In genomic region chr16:87601322-87602004, GRCh38 we compare ENCODE assay signal across 17 cellular contexts. TPM values are rescaled to one million over a fixed set of nuclear protein-coding genes. Genes with fewer than 3 reads are reported as not detected.
DNase-seq lines count a peak whose midpoint lies in the region; ATAC-seq, FAIRE-seq and TF ChIP-seq lines count a peak whose summit lies in the region.
"Had no signal": no experiment of that assay in that cellular context is flagged by ENCODE, and none has a peak within 500 bp of the region (broad histone marks: within the 10 kb centered on the region; RNA-seq: fewer than 3 reads in every experiment).

No MANE protein-coding gene starts in this region.

- no peak overlapping the region for H3K27ac Mint-ChIP-seq in activated T-helper 17 cell treated with anti-CD3 and anti-CD28 coated beads, Interleukin-2, amount 50 U/mL, for 72 hours
- H3K27ac Mint-ChIP-seq: activated CD4-positive, alpha-beta T cell treated with anti-CD3 and anti-CD28 coated beads, Interleukin-2, amount 10 ng/mL, durations not matched to agents 24 days and 14 days; memory B cell had no signal

- H2AFZ ChIP-seq in HepG2 (ENCODE audit: low read length), result no peak overlapping the region

- no peak for TF ChIP-seq CTCF in HepG2 (CRISPR knock-in tag; IDR thresholded peaks at IDR 0.05)
- no peak for TF ChIP-seq CTCF in right lobe of liver (IDR thresholded peaks at IDR 0.05)

- intact Hi-C loops in HepG2 (cut with micrococcal nuclease; ENCODE audit: unreplicated experiment) (loop anchor here (10.0 kb wide), 1 partner anchor 63 kb away; no protein-coding TSS in a partner anchor), right lobe of liver (cut with DNase I) (no loop called here)

- POLR2A ChIA-PET in HepG2 (lab: Yijun Ruan, JAX), result no interaction called here

- H3K4me3 ChIP-seq in HepG2 (replicated peaks in 1 of 3; ENCODE audit: insufficient read depth in 1 of 3, low read depth in 2 of 3, low read length in 3 of 3), result no peak overlapping the region
- H3K4me3 ChIP-seq in right lobe of liver, result no peak overlapping the region
- H3K4me3 ChIP-seq in urinary bladder (ENCODE audit: low read depth, low read length), result peak overlapping the region; percentile 36
- H3K4me3 ChIP-seq: psoas muscle had no signal

- H3K4me1 ChIP-seq in HepG2 (ENCODE audit: insufficient read depth, low read length) (no peaks in the 10 kb centered on the region), right lobe of liver (no peaks in the 10 kb centered on the region), urinary bladder (ENCODE audit: insufficient read depth) (peaks cover 2% of the 10 kb centered on the region)
- H3K4me1 ChIP-seq: psoas muscle had no signal

- H3K9me3 ChIP-seq in HepG2 (ENCODE audit: low read length) (no peaks in the 10 kb centered on the region), right lobe of liver (no peaks in the 10 kb centered on the region)
- H3K9me3 ChIP-seq: psoas muscle had no signal

- no peak overlapping the region for H3K27ac ChIP-seq in HepG2 (ENCODE audit: extremely low read length, insufficient read depth, low read length)
- no peak overlapping the region for H3K27ac ChIP-seq in right lobe of liver
- no peak overlapping the region for H3K27ac ChIP-seq in urinary bladder (ENCODE audit: low read depth)
- H3K27ac ChIP-seq: psoas muscle had no signal

- H3K36me3 ChIP-seq in HepG2 (replicated peaks in 1 of 2; ENCODE audit: control insufficient read depth in 1 of 2, insufficient read depth in 2 of 2, low read length in 2 of 2), result no peaks in the 10 kb centered on the region
- no peaks in the 10 kb centered on the region for H3K36me3 ChIP-seq in right lobe of liver
- no peaks in the 10 kb centered on the region for H3K36me3 ChIP-seq in urinary bladder (ENCODE audit: insufficient read depth)

- H3K4me1 Mint-ChIP-seq in activated T-helper 17 cell treated with anti-CD3 and anti-CD28 coated beads, Interleukin-2, amount 50 U/mL, for 72 hours, result no peaks in the 10 kb centered on the region

- no peaks in the 10 kb centered on the region; the same call in 1 of the 2 replicates for H4K20me1 ChIP-seq in HepG2 (ENCODE audit: insufficient read depth, low read length)

- TF ChIP-seq EP300 in HepG2 (IDR thresholded peaks at IDR 0.05; ENCODE audit: low read depth in 2 of 2, low read length in 2 of 2) (no peak), HepG2 (CRISPR knock-in tag; IDR thresholded peaks at IDR 0.05; ENCODE audit: borderline replicate concordance) (no peak)

- ATAC-seq in HepG2, result no peak
- no peak for ATAC-seq in right lobe of liver
- no peak for ATAC-seq in activated T-helper 17 cell treated with anti-CD3 and anti-CD28 coated beads, Interleukin-2, amount 50 U/mL, for 72 hours (replicated peaks)
- ATAC-seq in HG03196 (IDR thresholded peaks at IDR 0.05; ENCODE audit: unreplicated experiment), result no peak
- ATAC-seq: psoas muscle had no signal

- BruUV-seq in HepG2 (replicated peaks; lab: Mats Ljungman, UMichigan), result no TSS peak

- TF ChIP-seq RAD21 in HepG2 (CRISPR knock-in tag; IDR thresholded peaks at IDR 0.05), result no peak

- H3K79me2 ChIP-seq in HepG2 (ENCODE audit: insufficient read depth, low read length), result no peaks in the 10 kb centered on the region

- FAIRE-seq in HepG2 (lab: Jason Lieb, UNC) (no peak), RCC 7860 (lab: Jason Lieb, UNC) (no peak)

- peaks cover 39 to 76% of the 10 kb centered on the region in 2 experiments for H3K27me3 ChIP-seq in HepG2 (ENCODE audit: control insufficient read depth in 1 of 2, insufficient read depth in 2 of 2, low read length in 2 of 2)
- peaks cover 0 to 10% of the 10 kb centered on the region in 2 donors for H3K27me3 ChIP-seq in right lobe of liver

- DNase-seq in HepG2 (ENCODE audit: low spot score), result no peak
- no peak for DNase-seq in right lobe of liver
- peak; percentile 52 for DNase-seq in left kidney (ENCODE audit: low read depth, low spot score)
- no peak for DNase-seq in RCC 7860 (ENCODE audit: low spot score)
- no peak for DNase-seq in globus pallidus (ENCODE audit: low spot score)
- DNase-seq: activated CD4-positive, alpha-beta T cell treated with anti-CD3 and anti-CD28 coated beads, Interleukin-2, amount 10 ng/mL, durations not matched to agents 24 days and 14 days; activated gamma-delta T cell treated with Interleukin-2 at 50 U/mL for 16 hours; AML-193; GOT3; MV-4-11; psoas muscle; stimulated activated CD8-positive, alpha-beta memory T cell treated with anti-CD3 and anti-CD28 coated beads, Interleukin-4, amount 100 ng/mL, for 48 hours had no signal

- CTCF ChIA-PET in HepG2 (lab: Yijun Ruan, JAX; ENCODE audit: low intra/inter-chr PET ratio, low total read pairs), result no interaction called here

- H3K36me3 Mint-ChIP-seq in activated T-helper 17 cell treated with anti-CD3 and anti-CD28 coated beads, Interleukin-2, amount 50 U/mL, for 72 hours (ENCODE audit: low read depth), result no peaks in the 10 kb centered on the region
- H3K36me3 Mint-ChIP-seq: memory B cell had no signal

- no peak for TF ChIP-seq POLR2A in HepG2 (IDR thresholded peaks at IDR 0.05; ENCODE audit: insufficient read depth in 1 of 2, low read depth in 2 of 2, low read length in 2 of 2)
- no peak for TF ChIP-seq POLR2A in right lobe of liver (IDR thresholded peaks at IDR 0.05)

- peak overlapping the region; percentile 14 for H3K4me3 Mint-ChIP-seq in activated T-helper 17 cell treated with anti-CD3 and anti-CD28 coated beads, Interleukin-2, amount 50 U/mL, for 72 hours
- H3K4me3 Mint-ChIP-seq: activated CD4-positive, alpha-beta T cell treated with anti-CD3 and anti-CD28 coated beads, Interleukin-2, amount 10 ng/mL, durations not matched to agents 24 days and 14 days; memory B cell had no signal

- H3K27me3 Mint-ChIP-seq in activated T-helper 17 cell treated with anti-CD3 and anti-CD28 coated beads, Interleukin-2, amount 50 U/mL, for 72 hours, result peaks cover 33% of the 10 kb centered on the region

- in situ Hi-C loops in HepG2 (cut with HindIII; ENCODE audit: extremely low pct_ligation_motif_present, low pct_unique_long_range_greater_than_20kb), result no loop called here

- WGBS in HepG2 (ENCODE audit: low lambda C conversion rate), result 23% methylated on average over 31 of the region's 35 CpGs
- WGBS in right lobe of liver (ENCODE audit: insufficient coverage, low coverage, low lambda C conversion rate, missing lambda C conversion rate), result 0% methylated on average over 19 of the region's 35 CpGs
- WGBS in urinary bladder, result 3% methylated on average over 35 of the region's 35 CpGs

- no peak overlapping the region for H3K4me2 ChIP-seq in HepG2 (ENCODE audit: low read depth, low read length)

- peaks cover 3% of the 10 kb centered on the region for H3K9me3 Mint-ChIP-seq in activated T-helper 17 cell treated with anti-CD3 and anti-CD28 coated beads, Interleukin-2, amount 50 U/mL, for 72 hours
- H3K9me3 Mint-ChIP-seq: activated CD4-positive, alpha-beta T cell treated with anti-CD3 and anti-CD28 coated beads, Interleukin-2, amount 10 ng/mL, durations not matched to agents 24 days and 14 days; memory B cell had no signal

- no peak overlapping the region for H3K9ac ChIP-seq in HepG2 (ENCODE audit: insufficient read depth, low read depth, low read length)

TF ChIP-seq in HepG2, 621 proteins besides CTCF, POLR2A, EP300 and RAD21:
- TF ChIP-seq EZH2 (conservative IDR thresholded peaks at IDR 0.05; ENCODE audit: low read depth, low read length) (peak; percentile 99), ZNF619 (CRISPR knock-in tag; IDR thresholded peaks at IDR 0.05) (no peak)
TF ChIP-seq in HepG2: peak in this region for 1.

RNA-seq across cellular contexts. Expression of gene JPH3, which starts 0.8 kb away (rescaled TPM):
- total RNA-seq in HepG2 (2016; rRNA removed; fragmentation: Illumina TruSeq; extraction: Trizol), result not detected in 2 replicates
- total RNA-seq in HepG2 (2016; cell fraction: cytosol; rRNA removed; fragmentation: Illumina TruSeq; extraction: Trizol; ENCODE audit: low read depth), result not detected in 2 replicates
- total RNA-seq in HepG2 (2016; cell fraction: insoluble cytoplasmic fraction; rRNA removed; fragmentation: Illumina TruSeq; extraction: Trizol), result not detected in 2 replicates
- not detected in 2 replicates for total RNA-seq in HepG2 (2016; cell fraction: membrane; rRNA removed; fragmentation: Illumina TruSeq; extraction: Trizol)
- not detected in 2 replicates for total RNA-seq in HepG2 (2016; cell fraction: nucleus; rRNA removed; fragmentation: Illumina TruSeq; extraction: Trizol)
- not detected in 2 replicates for polyA plus RNA-seq in HepG2 (2011; rRNA removed)
- not detected in 2 replicates for polyA plus RNA-seq in HepG2 (2011; cell fraction: cytosol; rRNA removed)
- polyA plus RNA-seq in HepG2 (2011; cell fraction: nucleus; rRNA removed), result not detected in 2 replicates
- polyA plus RNA-seq in HepG2 (2012), result 0.07 and 0.08 TPM in 2 replicates
- polyA plus RNA-seq in HepG2 (2016; cell fraction: cytosol; fragmentation: Illumina TruSeq; extraction: Trizol; ENCODE audit: low read depth), result not detected in 2 replicates
- polyA plus RNA-seq in HepG2 (2016; cell fraction: insoluble cytoplasmic fraction; fragmentation: Illumina TruSeq; extraction: Trizol; ENCODE audit: low read depth), result not detected in 2 replicates
- not detected in 2 replicates for polyA plus RNA-seq in HepG2 (2016; cell fraction: membrane; fragmentation: Illumina TruSeq; extraction: Trizol; ENCODE audit: low read depth)
- not detected in 2 replicates for polyA plus RNA-seq in HepG2 (2016; cell fraction: nucleus; fragmentation: Illumina TruSeq; extraction: Trizol; ENCODE audit: insufficient read depth, low read depth)
- 0.07 TPM in 1 of 2 replicates, not detected in the other for polyA minus RNA-seq in HepG2 (2011; rRNA and poly(A)+ RNA removed; ENCODE audit: low replicate concordance)
- not detected in 2 replicates for polyA minus RNA-seq in HepG2 (2011; cell fraction: cytosol; rRNA and poly(A)+ RNA removed)
- not detected in 2 replicates for polyA minus RNA-seq in HepG2 (2011; cell fraction: nucleus; rRNA and poly(A)+ RNA removed)
- under 1 TPM in 2 of 6 experiments, not detected in 4; 0.07 to 0.12 TPM for total RNA-seq in right lobe of liver
- total RNA-seq in activated T-helper 17 cell treated with anti-CD3 and anti-CD28 coated beads, Interleukin-2, amount 50 U/mL, for 72 hours, result under 1 TPM in 1 of 2 donors, not detected in 1; 0.09 TPM
- total RNA-seq in urinary bladder, result 0.95 TPM
- polyA plus RNA-seq in urinary bladder, result 0.53 TPM
- total RNA-seq: activated CD4-positive, alpha-beta T cell treated with anti-CD3 and anti-CD28 coated beads, Interleukin-2, amount 10 ng/mL, durations not matched to agents 24 days and 14 days; HT1080 had no signal
